ENCODE assay signal across 8 cellular contexts in the genomic region with DNA sequence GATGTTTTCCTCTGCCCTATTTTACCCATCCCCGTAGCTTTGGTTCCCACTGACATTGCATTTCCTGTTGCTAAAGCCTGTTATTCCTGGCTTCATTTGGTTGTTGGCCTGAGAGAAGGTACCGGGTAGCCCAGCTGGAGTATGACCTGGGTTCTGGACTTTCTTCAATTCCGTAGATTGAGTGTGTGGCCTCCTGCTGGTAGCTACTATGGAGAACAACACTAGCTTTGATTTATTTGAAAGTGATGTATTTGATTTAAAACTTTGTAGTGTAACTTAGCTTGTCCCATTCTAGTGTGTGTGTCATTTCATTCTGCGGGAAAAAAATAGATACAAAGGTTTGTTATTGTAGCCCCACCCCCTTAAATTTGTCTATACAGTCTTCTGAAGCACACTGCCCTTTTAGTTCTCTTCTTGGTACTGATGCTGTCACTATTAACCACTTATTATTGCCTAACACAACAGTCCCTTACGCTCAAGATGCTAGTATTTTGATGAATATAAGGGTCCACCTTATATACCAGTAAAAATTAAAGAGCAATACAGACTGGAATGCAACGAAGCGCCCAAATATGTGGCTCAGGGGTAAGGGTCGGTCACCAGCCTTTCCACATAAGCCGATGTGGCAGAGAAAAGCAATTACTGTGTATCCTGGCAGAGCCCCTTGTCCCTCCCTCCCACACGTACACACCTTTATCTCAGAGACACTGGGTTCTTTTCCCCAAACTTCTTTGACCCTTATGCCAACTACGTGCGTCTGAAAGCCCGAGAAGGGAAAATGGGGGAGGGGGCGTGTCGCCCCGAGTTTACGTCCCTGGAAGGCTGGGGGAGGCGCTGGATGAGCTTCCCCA. TPM values are rescaled to one million over a fixed set of nuclear protein-coding genes. Genes with fewer than 3 reads are reported as not detected.
DNase-seq lines count a peak whose midpoint lies in the region; ATAC-seq, FAIRE-seq and TF ChIP-seq lines count a peak whose summit lies in the region.

No MANE protein-coding gene starts in this region.

- ATAC-seq in HG03039 (IDR thresholded peaks at IDR 0.05; ENCODE audit: unreplicated experiment) (peak; percentile 7), GM19452 (IDR thresholded peaks at IDR 0.05; ENCODE audit: unreplicated experiment) (no peak)

- no peak overlapping the region for H2BK20ac ChIP-seq in H1 (ENCODE audit: low read length)

- 24% methylated on average over 18 of the region's 18 CpGs; no CpG with 5 or more reads in 1 of the 2 experiments for WGBS in H1 (ENCODE audit: extremely low coverage in 1 of 2, insufficient coverage in 1 of 2, insufficient read length in 1 of 2, insufficient replicate concordance in 2 of 2, low coverage in 1 of 2, low lambda C conversion rate in 2 of 2, missing lambda C conversion rate in 1 of 2), 2 experiments
- WGBS in mesendoderm (ENCODE audit: extremely low coverage, insufficient coverage, low lambda C conversion rate) = no CpG with 5 or more reads among the region's 18 CpGs
- WGBS in transverse colon (ENCODE audit: low coverage in 1 of 2), 2 donors = 9 to 10% methylated on average over 7 to 18 of the region's 18 CpGs

- CTCF ChIA-PET in H1 (lab: Charles Lee; ENCODE audit: partially characterized antibody) = interaction anchor here (0.7 to 6.3 kb wide), 15 partner anchors 9 to 208 kb away, joined by 3 to 63 read pairs (median 5); a partner anchor contains a TSS

- H3K18ac ChIP-seq in H1 (ENCODE audit: extremely low read depth, low read length) (peak overlapping the region; percentile 89), mesendoderm (ENCODE audit: low read length) (peak overlapping the region; percentile 77)

- intact Hi-C loops in transverse colon (cut with DNase I; ENCODE audit: low total_unique reads) = no loop called here

- H2AFZ ChIP-seq in H1 (ENCODE audit: low read length) = no peak overlapping the region

- peaks cover 0 to 2% (median 0%) of the 10 kb centered on the region in 4 experiments; a peak in 2 of 7 replicates for H3K27me3 ChIP-seq in H1 (replicated peaks in 1 of 4; ENCODE audit: control insufficient read depth in 3 of 4, extremely low read depth in 1 of 4, insufficient read depth in 3 of 4, low read length in 3 of 4)
- H3K27me3 ChIP-seq in mesendoderm (ENCODE audit: insufficient read depth, low read length, poor library complexity) = no peaks in the 10 kb centered on the region
- H3K27me3 ChIP-seq in transverse colon = no peaks in the 10 kb centered on the region

- peak overlapping the region; percentile 85 to 92 (median 90) for H3K4me3 ChIP-seq in H1 (ENCODE audit: extremely low read depth in 1 of 4, insufficient read depth in 2 of 4, low read depth in 3 of 4, low read length in 4 of 4)
- peak overlapping the region; percentile 77 for H3K4me3 ChIP-seq in mesendoderm (ENCODE audit: low read length)
- peak overlapping the region; percentile 68 to 89 (median 78) for H3K4me3 ChIP-seq in transverse colon

- TF ChIP-seq RAD21 in H1 (IDR thresholded peaks at IDR 0.05 in 1 of 2, conservative IDR thresholded peaks at IDR 0.05 in 1 of 2; ENCODE audit: low read depth in 2 of 2, low read length in 2 of 2) = no peak

- H3K27ac ChIP-seq in H1 (ENCODE audit: low read depth, low read length) (peak overlapping the region; percentile 74; the same call in 1 of the 2 replicates), mesendoderm (ENCODE audit: low read depth, low read length) (peak overlapping the region; percentile 77), transverse colon (peak overlapping the region; percentile 85 to 94 (median 91))

- 0 out of 2 replicates have a peak overlapping the region, but pooled peaks have one; percentile 34 for H2BK12ac ChIP-seq in H1 (ENCODE audit: low read depth, low read length)

- H4K91ac ChIP-seq in H1 (replicated peaks; ENCODE audit: insufficient read length, low read length) = no peak overlapping the region

- H3K23ac ChIP-seq in H1 (ENCODE audit: insufficient read length) (no peak overlapping the region), mesendoderm (ENCODE audit: low read length) (peak overlapping the region; percentile 6)

- H3K4ac ChIP-seq in H1 (replicated peaks; ENCODE audit: insufficient read length, low read depth, low read length) (no peak overlapping the region), mesendoderm (ENCODE audit: low read depth, low read length) (no peak overlapping the region)

- in situ Hi-C loops in transverse colon (cut with MboI; ENCODE audit: low pct_ligation_motif_present in 1 of 4, low pct_unique_long_range_greater_than_20kb in 1 of 4, low sequenced_read_pairs in 3 of 4) = no loop called here

- H2BK5ac ChIP-seq in H1 (ENCODE audit: low read depth, low read length) (peak overlapping the region; percentile 86), mesendoderm (ENCODE audit: low read length) (peak overlapping the region; percentile 82)

- peak; percentile 24 for DNase-seq in NCI-H2196 (lab: John Stamatoyannopoulos, UW; ENCODE audit: unreplicated experiment)
- DNase-seq in NCI-H2196 treated with DMSO at 0.1 percent for 48 hours (lab: John Stamatoyannopoulos, UW; ENCODE audit: unreplicated experiment) = no peak
- peak; percentile 17 for DNase-seq in SK-N-DZ (ENCODE audit: low spot score)
- no peak for DNase-seq in H1 (ENCODE audit: low read depth in 1 of 2, low spot score in 2 of 2)
- peak; percentile 59 for DNase-seq in mesendoderm
- no peak for DNase-seq in transverse colon

- H3K79me1 ChIP-seq in H1 (ENCODE audit: low read depth, low read length) = no peaks in the 10 kb centered on the region
- H3K79me1 ChIP-seq in mesendoderm (ENCODE audit: low read length) = peaks cover 4% of the 10 kb centered on the region

- TF ChIP-seq POLR2A in H1 (IDR thresholded peaks at IDR 0.05; ENCODE audit: control extremely low read depth in 1 of 2, low read depth in 2 of 2, low read length in 2 of 2) (peak in 1 of 2 experiments; percentile 56; a peak in 1 of 3 replicates), transverse colon (IDR thresholded peaks at IDR 0.05) (no peak)

- H3K9me3 ChIP-seq in H1 (ENCODE audit: insufficient read depth in 2 of 2, low read depth in 1 of 2, low read length in 1 of 2) = no peaks in the 10 kb centered on the region
- no peaks in the 10 kb centered on the region for H3K9me3 ChIP-seq in transverse colon

- no peak overlapping the region for H2BK15ac ChIP-seq in H1 (ENCODE audit: low read length)
- no peak overlapping the region for H2BK15ac ChIP-seq in mesendoderm (replicated peaks; ENCODE audit: low read depth)

- no peak overlapping the region for H2BK120ac ChIP-seq in H1 (replicated peaks; ENCODE audit: low read depth, low read length)
- H2BK120ac ChIP-seq in mesendoderm (ENCODE audit: low read depth, low read length) = no peak overlapping the region

- FAIRE-seq in H1 (lab: Jason Lieb, UNC) = peak; percentile 63

- H4K5ac ChIP-seq in H1 (ENCODE audit: insufficient read length, low read depth, low read length) (no peak overlapping the region), mesendoderm (ENCODE audit: low read length) (no peak overlapping the region)

- POLR2A ChIA-PET in H1 (lab: Charles Lee; ENCODE audit: partially characterized antibody) = interaction anchor here (0.7 to 6.1 kb wide), 25 partner anchors 9 to 283 kb away, joined by 3 to 76 read pairs (median 4); a partner anchor contains a TSS

- H3K56ac ChIP-seq in H1 (replicated peaks; ENCODE audit: insufficient read length, low read depth, low read length) (peak overlapping the region; percentile 5), mesendoderm (ENCODE audit: low read length) (peak overlapping the region; percentile 95)

- H3K36me3 ChIP-seq in H1 (ENCODE audit: control insufficient read depth in 2 of 4, insufficient read depth in 4 of 4, low read length in 3 of 4) (peaks cover 0 to 22% (median 4%) of the 10 kb centered on the region in 4 experiments; a peak in 4 of 8 replicates), mesendoderm (ENCODE audit: control insufficient read depth, insufficient read depth, low read length) (no peaks in the 10 kb centered on the region), transverse colon (peaks cover 0 to 7% (median 2%) of the 10 kb centered on the region in 4 donors)

- H3K4me2 ChIP-seq in H1 (ENCODE audit: insufficient read depth in 1 of 2, low read depth in 2 of 2, low read length in 2 of 2) (peak overlapping the region; percentile 74 to 92), mesendoderm (ENCODE audit: low read length) (peak overlapping the region; percentile 89)

- H3K14ac ChIP-seq in H1 (ENCODE audit: insufficient read length) = no peak overlapping the region

- TF ChIP-seq CTCF in H1 (IDR thresholded peaks at IDR 0.05; ENCODE audit: control extremely low read depth in 1 of 3, insufficient read depth in 1 of 3, low read depth in 1 of 3, low read length in 3 of 3) (peak in 1 of 3 experiments; percentile 15; a peak in 1 of 4 replicates), transverse colon (IDR thresholded peaks at IDR 0.05) (peak; percentile 34 to 64 (median 43))

- H3K4me1 ChIP-seq in H1 (replicated peaks in 1 of 4; ENCODE audit: control insufficient read depth in 3 of 4, insufficient read depth in 4 of 4, low read length in 3 of 4) = peaks cover 2 to 14% (median 10%) of the 10 kb centered on the region in 4 experiments; a peak in 5 of 7 replicates
- H3K4me1 ChIP-seq in mesendoderm (ENCODE audit: control insufficient read depth, low read depth, low read length) = peaks cover 5% of the 10 kb centered on the region
- H3K4me1 ChIP-seq in transverse colon = peaks cover 11 to 24% (median 16%) of the 10 kb centered on the region in 4 donors

- no peak for TF ChIP-seq EP300 in H1 (IDR thresholded peaks at IDR 0.05; ENCODE audit: borderline replicate concordance in 1 of 2, low read depth in 2 of 2, low read length in 2 of 2)
- TF ChIP-seq EP300 in transverse colon (IDR thresholded peaks at IDR 0.05; ENCODE audit: low read depth) = no peak

- H3K79me2 ChIP-seq in H1 (ENCODE audit: control insufficient read depth in 1 of 2, insufficient read depth in 2 of 2, low read length in 2 of 2) (peaks cover 0 to 25% of the 10 kb centered on the region in 2 experiments; a peak in 2 of 4 replicates), mesendoderm (ENCODE audit: control insufficient read depth, insufficient read depth, low read length) (peaks cover 2% of the 10 kb centered on the region)

- H4K20me1 ChIP-seq in H1 (replicated peaks in 1 of 2; ENCODE audit: control insufficient read depth in 1 of 2, insufficient read depth in 2 of 2, low read length in 2 of 2) = peaks cover 0 to 3% of the 10 kb centered on the region in 2 experiments

- H4K8ac ChIP-seq in H1 (ENCODE audit: extremely low read depth, insufficient read depth, low read length) (no peak overlapping the region), mesendoderm (ENCODE audit: low read depth, low read length) (no peak overlapping the region)

- H2AK5ac ChIP-seq in H1 (ENCODE audit: low read depth, low read length) (no peak overlapping the region), mesendoderm (ENCODE audit: low read length) (no peak overlapping the region)

- H3K9ac ChIP-seq in H1 (replicated peaks in 1 of 4; ENCODE audit: extremely low read depth in 1 of 4, low read depth in 3 of 4, low read length in 3 of 4) (peak overlapping the region; percentile 65 to 89 (median 85)), mesendoderm (ENCODE audit: low read length) (peak overlapping the region; percentile 88)

- peaks cover 10% of the 10 kb centered on the region; the same call in 1 of the 2 replicates for H3K23me2 ChIP-seq in H1 (ENCODE audit: low read depth, low read length)

RNA-seq across cellular contexts. Expression of a gene that starts 0.6 kb away (rescaled TPM):
- 12.0 and 22.1 TPM in 2 replicates for polyA plus RNA-seq in SK-N-DZ (2014; cell fraction: cytosol; rRNA removed)
- polyA plus RNA-seq in SK-N-DZ (2014; cell fraction: nucleus; rRNA removed) = 88.5 and 96.3 TPM in 2 replicates
- 105 and 109 TPM in 2 replicates for total RNA-seq in H1 (2021; fragmentation: NEBNext Ultra II Directional; extraction: Animal tissue kit (Norgen Biotek cat#: 25700))
- polyA plus RNA-seq in H1 (2011; rRNA removed) = 57.3 and 83.7 TPM in 2 replicates
- polyA plus RNA-seq in H1 (2011; cell fraction: cytosol; rRNA removed) = 57.8 TPM
- 261 TPM for polyA plus RNA-seq in H1 (2011; cell fraction: nucleus; rRNA removed)
- 56.1 to 92.2 TPM (median 86.3 TPM) in 4 replicates for polyA plus RNA-seq in H1 (2012, experiment 1 of 2)
- 76.0 TPM for polyA plus RNA-seq in H1 (2012, experiment 2 of 2)
- polyA plus RNA-seq in H1 (2013, experiment 1 of 2) = 93.2 TPM
- polyA plus RNA-seq in H1 (2013, experiment 2 of 2) = 79.8 TPM
- 44.2 and 65.2 TPM in 2 replicates for polyA minus RNA-seq in H1 (2011; rRNA and poly(A)+ RNA removed)
- polyA minus RNA-seq in H1 (2011; cell fraction: cytosol; rRNA and poly(A)+ RNA removed) = 48.4 TPM
- polyA minus RNA-seq in H1 (2011; cell fraction: nucleus; rRNA and poly(A)+ RNA removed) = 79.2 TPM
- polyA plus RNA-seq in mesendoderm (2013, experiment 1 of 2) = 49.5 TPM
- polyA plus RNA-seq in mesendoderm (2013, experiment 2 of 2) = 46.4 TPM
- 100 to 1,000 TPM in 1 of 4 donors, 10 to 100 TPM in 3; 22.1 to 129 (median 76.9) TPM for total RNA-seq in transverse colon

RNA-seq across cellular contexts. Expression of a gene that starts 33.1 kb away (rescaled TPM):
- 69.8 and 78.2 TPM in 2 replicates for polyA plus RNA-seq in SK-N-DZ (2014; cell fraction: cytosol; rRNA removed)
- 39.0 and 48.4 TPM in 2 replicates for polyA plus RNA-seq in SK-N-DZ (2014; cell fraction: nucleus; rRNA removed)
- total RNA-seq in H1 (2021; fragmentation: NEBNext Ultra II Directional; extraction: Animal tissue kit (Norgen Biotek cat#: 25700)) = 53.6 and 57.6 TPM in 2 replicates
- 97.5 and 114 TPM in 2 replicates for polyA plus RNA-seq in H1 (2011; rRNA removed)
- 144 TPM for polyA plus RNA-seq in H1 (2011; cell fraction: cytosol; rRNA removed)
- polyA plus RNA-seq in H1 (2011; cell fraction: nucleus; rRNA removed) = 140 TPM
- polyA plus RNA-seq in H1 (2012, experiment 1 of 2) = 72.9 to 87.5 TPM (median 81.0 TPM) in 4 replicates
- 73.2 TPM for polyA plus RNA-seq in H1 (2012, experiment 2 of 2)
- polyA plus RNA-seq in H1 (2013, experiment 1 of 2) = 52.9 TPM
- 48.6 TPM for polyA plus RNA-seq in H1 (2013, experiment 2 of 2)
- 89.0 and 98.9 TPM in 2 replicates for polyA minus RNA-seq in H1 (2011; rRNA and poly(A)+ RNA removed)
- 30.7 TPM for polyA minus RNA-seq in H1 (2011; cell fraction: cytosol; rRNA and poly(A)+ RNA removed)
- 32.1 TPM for polyA minus RNA-seq in H1 (2011; cell fraction: nucleus; rRNA and poly(A)+ RNA removed)
- 107 TPM for polyA plus RNA-seq in mesendoderm (2013, experiment 1 of 2)
- polyA plus RNA-seq in mesendoderm (2013, experiment 2 of 2) = 105 TPM
- 100 to 1,000 TPM; 438 to 737 (median 617) TPM for total RNA-seq in transverse colon

RNA-seq across cellular contexts. Expression of a gene that starts 41.3 kb away (rescaled TPM):
- polyA plus RNA-seq in SK-N-DZ (2014; cell fraction: cytosol; rRNA removed) = 16.2 and 19.5 TPM in 2 replicates
- polyA plus RNA-seq in SK-N-DZ (2014; cell fraction: nucleus; rRNA removed) = 62.8 and 90.2 TPM in 2 replicates
- total RNA-seq in H1 (2021; fragmentation: NEBNext Ultra II Directional; extraction: Animal tissue kit (Norgen Biotek cat#: 25700)) = 17.5 and 19.4 TPM in 2 replicates
- polyA plus RNA-seq in H1 (2011; rRNA removed) = 31.6 and 45.4 TPM in 2 replicates
- 43.8 TPM for polyA plus RNA-seq in H1 (2011; cell fraction: cytosol; rRNA removed)
- polyA plus RNA-seq in H1 (2011; cell fraction: nucleus; rRNA removed) = 101 TPM
- 15.5 to 27.2 TPM (median 24.1 TPM) in 4 replicates for polyA plus RNA-seq in H1 (2012, experiment 1 of 2)
- 18.6 TPM for polyA plus RNA-seq in H1 (2012, experiment 2 of 2)
- 12.4 TPM for polyA plus RNA-seq in H1 (2013, experiment 1 of 2)
- polyA plus RNA-seq in H1 (2013, experiment 2 of 2) = 12.1 TPM
- polyA minus RNA-seq in H1 (2011; rRNA and poly(A)+ RNA removed) = 10.0 and 10.3 TPM in 2 replicates
- polyA minus RNA-seq in H1 (2011; cell fraction: cytosol; rRNA and poly(A)+ RNA removed) = 7.5 TPM
- 10.1 TPM for polyA minus RNA-seq in H1 (2011; cell fraction: nucleus; rRNA and poly(A)+ RNA removed)
- 9.5 TPM for polyA plus RNA-seq in mesendoderm (2013, experiment 1 of 2)
- 8.6 TPM for polyA plus RNA-seq in mesendoderm (2013, experiment 2 of 2)
- total RNA-seq in transverse colon = 1 to 10 TPM in 1 of 4 donors, under 1 TPM in 1, not detected in 2; 0.68 to 1.7 TPM

RNA-seq across cellular contexts. Expression of a gene that starts 54.2 kb away (rescaled TPM):
- polyA plus RNA-seq in SK-N-DZ (2014; cell fraction: cytosol; rRNA removed) = 67.0 and 71.3 TPM in 2 replicates
- 65.6 and 87.4 TPM in 2 replicates for polyA plus RNA-seq in SK-N-DZ (2014; cell fraction: nucleus; rRNA removed)
- total RNA-seq in H1 (2021; fragmentation: NEBNext Ultra II Directional; extraction: Animal tissue kit (Norgen Biotek cat#: 25700)) = 107 and 114 TPM in 2 replicates
- polyA plus RNA-seq in H1 (2011; rRNA removed) = 23.3 and 48.9 TPM in 2 replicates
- polyA plus RNA-seq in H1 (2011; cell fraction: cytosol; rRNA removed) = 59.9 TPM
- 13.6 TPM for polyA plus RNA-seq in H1 (2011; cell fraction: nucleus; rRNA removed)
- 60.1 to 88.7 TPM (median 73.6 TPM) in 4 replicates for polyA plus RNA-seq in H1 (2012, experiment 1 of 2)
- 6.8 TPM for polyA plus RNA-seq in H1 (2012, experiment 2 of 2)
- 70.8 TPM for polyA plus RNA-seq in H1 (2013, experiment 1 of 2)
- polyA plus RNA-seq in H1 (2013, experiment 2 of 2) = 71.1 TPM
- polyA minus RNA-seq in H1 (2011; rRNA and poly(A)+ RNA removed) = 81.6 and 107 TPM in 2 replicates
- polyA minus RNA-seq in H1 (2011; cell fraction: cytosol; rRNA and poly(A)+ RNA removed) = 99.6 TPM
- 55.3 TPM for polyA minus RNA-seq in H1 (2011; cell fraction: nucleus; rRNA and poly(A)+ RNA removed)
- polyA plus RNA-seq in mesendoderm (2013, experiment 1 of 2) = 93.5 TPM
- polyA plus RNA-seq in mesendoderm (2013, experiment 2 of 2) = 91.3 TPM
- total RNA-seq in transverse colon = 100 to 1,000 TPM in 2 of 4 donors, 10 to 100 TPM in 2; 44.2 to 228 (median 123) TPM

RNA-seq across cellular contexts. Expression of a gene that starts 54.9 kb away (rescaled TPM):
- polyA plus RNA-seq in SK-N-DZ (2014; cell fraction: cytosol; rRNA removed) = 33.7 and 35.1 TPM in 2 replicates
- 47.5 and 49.9 TPM in 2 replicates for polyA plus RNA-seq in SK-N-DZ (2014; cell fraction: nucleus; rRNA removed)
- 16.2 and 18.1 TPM in 2 replicates for total RNA-seq in H1 (2021; fragmentation: NEBNext Ultra II Directional; extraction: Animal tissue kit (Norgen Biotek cat#: 25700))
- 9.6 and 10.5 TPM in 2 replicates for polyA plus RNA-seq in H1 (2011; rRNA removed)
- polyA plus RNA-seq in H1 (2011; cell fraction: cytosol; rRNA removed) = 12.7 TPM
- 8.0 TPM for polyA plus RNA-seq in H1 (2011; cell fraction: nucleus; rRNA removed)
- 8.1 to 16.9 TPM (median 10.3 TPM) in 4 replicates for polyA plus RNA-seq in H1 (2012, experiment 1 of 2)
- polyA plus RNA-seq in H1 (2012, experiment 2 of 2) = 7.2 TPM
- 22.1 TPM for polyA plus RNA-seq in H1 (2013, experiment 1 of 2)
- polyA plus RNA-seq in H1 (2013, experiment 2 of 2) = 24.1 TPM
- polyA minus RNA-seq in H1 (2011; rRNA and poly(A)+ RNA removed) = 9.7 and 13.7 TPM in 2 replicates
- 10.3 TPM for polyA minus RNA-seq in H1 (2011; cell fraction: cytosol; rRNA and poly(A)+ RNA removed)
- polyA minus RNA-seq in H1 (2011; cell fraction: nucleus; rRNA and poly(A)+ RNA removed) = 24.2 TPM
- 11.8 TPM for polyA plus RNA-seq in mesendoderm (2013, experiment 1 of 2)
- 15.3 TPM for polyA plus RNA-seq in mesendoderm (2013, experiment 2 of 2)
- 10 to 100 TPM in 3 of 4 donors, 1 to 10 TPM in 1; 7.0 to 37.4 (median 24.9) TPM for total RNA-seq in transverse colon

Comparison
In these comparisons a context has a peak if more than half of its experiments do, and no peak if none do; other contexts are left out.
1. DNase-seq: peak in NCI-H2196 (single experiment), SK-N-DZ (single experiment) and mesendoderm (single experiment); none in NCI-H2196 treated with DMSO at 0.1 percent for 48 hours (single experiment), H1 (0 of 2) and transverse colon (single experiment).
2. Peak in every context shown above with its lines, with median percentiles within 50 percentile points of each other: H3K27ac ChIP-seq and H3K4me3 ChIP-seq.